In the genomic region with DNA sequence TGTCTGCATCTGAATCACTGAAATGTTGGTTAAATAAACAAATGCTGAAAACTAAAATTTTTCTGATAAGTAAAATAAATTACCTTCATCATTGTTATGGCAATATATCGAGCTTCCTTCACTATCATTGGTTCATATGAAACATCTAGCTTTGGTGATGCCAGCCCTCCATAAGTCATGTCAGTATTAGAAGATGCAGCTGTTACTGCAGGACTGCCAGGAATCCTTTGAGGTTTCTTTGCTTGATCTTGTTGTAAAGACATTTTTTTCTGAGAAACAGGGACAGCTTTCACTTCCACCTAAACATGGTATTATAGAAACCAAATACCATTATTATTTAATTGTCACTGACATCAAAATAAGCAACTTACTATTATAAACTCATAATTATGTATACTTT, we compare ENCODE assay signal across 28 cellular contexts.
"Had no signal": no experiment of that assay in that cellular context is flagged by ENCODE, and none has a peak within 500 bp of the region (broad histone marks: within the 10 kb centered on the region; RNA-seq: fewer than 3 reads in every experiment).

No MANE protein-coding gene starts in this region.

- H3K4me3 ChIP-seq: MG63, Peyer's patch, SJSA1 had no signal

- H3K27ac ChIP-seq: Peyer's patch, RWPE1, SJSA1, VCaP had no signal

- ATAC-seq: activated T-helper 17 cell treated with anti-CD3 and anti-CD28 coated beads, Interleukin-2, amount 50 U/mL, for 72 hours; T-cell had no signal

- H3K4me1 ChIP-seq: Peyer's patch, SJSA1 had no signal

- H3K9me3 ChIP-seq: MG63, Peyer's patch, SJSA1 had no signal

- DNase-seq: activated CD4-positive, alpha-beta memory T cell treated with anti-CD3 and anti-CD28 coated beads, Interleukin-2, amount 10 ng/mL, durations not matched to agents 7 days and 5 days; activated CD4-positive, alpha-beta T cell treated with anti-CD3 and anti-CD28 coated beads, Interleukin-2, amount 10 ng/mL, durations not matched to agents 7 days and 5 days; activated CD4-positive, CD25-positive, alpha-beta regulatory T cell; activated gamma-delta T cell; activated naive CD4-positive, alpha-beta T cell treated with anti-CD3 and anti-CD28 coated beads for 36 hours; activated T-cell treated with anti-CD3 and anti-CD28 coated beads for 4 hours; activated T-cell treated with anti-CD3 and anti-CD28 coated beads, Interleukin-2, amount 50 U/mL, for 48 hours; cerebellar nuclear complex; MG63; MV-4-11; NCI-H1092 treated with DMSO at 0.1 percent for 48 hours; NCI-H1417 treated with DMSO at 0.1 percent for 48 hours; NCI-H1694; NCI-H2029; NCI-H2107; NCI-H2171 treated with DMSO at 0.1 percent for 48 hours; NCI-H226; NCI-H526; NCI-H774; NK-92 treated with Interleukin-12 subunit alpha and Interleukin-12 subunit beta, amount 100 ng/mL, for 24 hours; Peyer's patch; Right ventricle myocardium superior; T-cell; T-helper 2 cell had no signal

- H3K27me3 ChIP-seq: MG63, Peyer's patch, SJSA1 had no signal
